8 cellular contexts compared by ENCODE assay signal in the genomic region with DNA sequence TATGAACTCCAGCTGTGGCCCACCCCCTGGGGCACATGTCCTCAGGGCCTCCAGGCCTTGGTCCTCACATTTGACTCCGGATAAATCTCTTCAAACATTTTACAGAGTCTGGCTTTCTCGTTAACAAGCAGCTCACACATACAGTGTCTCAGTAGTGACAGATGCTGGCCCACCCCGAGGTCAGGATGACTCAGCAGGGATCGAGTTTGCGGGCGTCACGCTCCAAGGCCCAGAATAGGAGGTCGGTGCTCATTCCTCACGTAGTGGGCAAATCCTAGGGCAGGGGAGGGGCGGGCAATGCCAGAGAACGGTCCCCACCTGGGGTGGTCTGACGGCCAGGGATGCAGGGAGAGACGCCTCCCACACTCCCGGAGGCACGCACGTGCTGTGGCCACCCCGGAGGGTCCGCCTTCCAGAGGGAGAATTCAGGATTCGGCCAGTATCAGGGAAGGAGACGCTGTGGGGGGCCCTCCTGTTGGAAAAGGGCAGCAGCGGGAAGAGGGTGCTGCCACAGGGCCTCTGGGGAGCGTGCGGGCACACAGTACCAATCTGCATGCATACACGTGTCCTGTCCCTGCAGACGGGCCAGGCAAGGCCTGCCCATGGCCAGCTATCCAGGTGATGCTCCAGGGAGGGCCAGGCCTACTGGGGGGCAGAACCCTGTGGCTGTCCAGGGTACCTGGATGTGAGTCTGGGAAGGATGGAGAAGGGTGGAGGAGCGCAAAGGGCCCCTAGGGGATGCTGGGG. TPM values are rescaled to one million over a fixed set of nuclear protein-coding genes. Genes with fewer than 3 reads are reported as not detected.
A peak's percentile ranks its signal among the peaks of the same experiment; 100 is the strongest.
DNase-seq lines count a peak whose midpoint lies in the region; ATAC-seq, FAIRE-seq and TF ChIP-seq lines count a peak whose summit lies in the region.

No MANE protein-coding gene starts in this region.

- peak; percentile 53 for DNase-seq in AG20443 (ENCODE audit: low spot score)
- DNase-seq in H7: peak; percentile 41
- DNase-seq in activated CD8-positive, alpha-beta T cell treated with anti-CD3 and anti-CD28 coated beads, Interleukin-2, amount 10 ng/mL, durations not matched to agents 7 days and 5 days: no peak
- DNase-seq in left ventricle myocardium superior: no peak
- no peak for DNase-seq in NCI-H2196 (lab: John Stamatoyannopoulos, UW; ENCODE audit: unreplicated experiment)
- DNase-seq in ascending aorta (ENCODE audit: low spot score in 2 of 2): no peak
- no peak for DNase-seq in GM19239 (ENCODE audit: insufficient read length, low spot score)

- CTCF ChIA-PET in activated CD8-positive, alpha-beta T cell treated with anti-CD3 and anti-CD28 coated beads, Interleukin-2, amount 10 ng/mL, durations not matched to agents 7 days and 5 days (lab: Charles Lee): interaction anchor here (3.0 to 5.8 kb wide), 2 partner anchors 9 to 82 kb away, joined by 15 to 51 read pairs; a partner anchor contains a TSS

- FAIRE-seq in GM19239 (lab: Jason Lieb, UNC): no peak

- H3K4me3 ChIP-seq in H7 (ENCODE audit: insufficient read depth, low read depth, low read length): no peak overlapping the region
- H3K4me3 ChIP-seq in ascending aorta: no peak overlapping the region

- no peaks in the 10 kb centered on the region for H3K9me3 ChIP-seq in ascending aorta

- no peak for TF ChIP-seq CTCF in ascending aorta (IDR thresholded peaks at IDR 0.05)

- no peak overlapping the region for H3K4me3 Mint-ChIP-seq in activated CD8-positive, alpha-beta T cell treated with anti-CD3 and anti-CD28 coated beads, Interleukin-2, amount 10 ng/mL, durations not matched to agents 7 days and 5 days

- POLR2A ChIA-PET in activated CD8-positive, alpha-beta T cell treated with anti-CD3 and anti-CD28 coated beads, Interleukin-2, amount 10 ng/mL, durations not matched to agents 7 days and 5 days (lab: Charles Lee): interaction anchor here (0.7 kb wide), 1 partner anchor 90 kb away, joined by 3 read pairs; a partner anchor contains a TSS

- no peaks in the 10 kb centered on the region for H3K27me3 Mint-ChIP-seq in activated CD8-positive, alpha-beta T cell treated with anti-CD3 and anti-CD28 coated beads, Interleukin-2, amount 10 ng/mL, durations not matched to agents 7 days and 5 days (ENCODE audit: low read depth)

- intact Hi-C loops in left ventricle myocardium superior (cut with micrococcal nuclease) (no loop called here), ascending aorta (cut with DNase I) (no loop called here)

- H3K27ac Mint-ChIP-seq in activated CD8-positive, alpha-beta T cell treated with anti-CD3 and anti-CD28 coated beads, Interleukin-2, amount 10 ng/mL, durations not matched to agents 7 days and 5 days: peak overlapping the region; percentile 75

- peak; percentile 5 for ATAC-seq in activated CD8-positive, alpha-beta T cell treated with anti-CD3 and anti-CD28 coated beads, Interleukin-2, amount 10 ng/mL, durations not matched to agents 7 days and 5 days
- ATAC-seq in left ventricle myocardium superior (peak; percentile 46), HG03442 (IDR thresholded peaks at IDR 0.05; ENCODE audit: unreplicated experiment) (no peak)

- no peaks in the 10 kb centered on the region for H3K9me3 Mint-ChIP-seq in activated CD8-positive, alpha-beta T cell treated with anti-CD3 and anti-CD28 coated beads, Interleukin-2, amount 10 ng/mL, durations not matched to agents 7 days and 5 days (ENCODE audit: insufficient read depth)

- H3K4me1 ChIP-seq in ascending aorta: no peaks in the 10 kb centered on the region

- H3K36me3 ChIP-seq in H7 (replicated peaks; ENCODE audit: control insufficient read depth, insufficient read depth, low read length): no peaks in the 10 kb centered on the region; the same call in 1 of the 2 replicates
- no peaks in the 10 kb centered on the region for H3K36me3 ChIP-seq in ascending aorta

- H3K27me3 ChIP-seq in H7 (ENCODE audit: control insufficient read depth, insufficient read depth, low read length) (peaks cover under 1% of the 10 kb centered on the region; the same call in 1 of the 2 replicates), ascending aorta (no peaks in the 10 kb centered on the region)

- H3K36me3 Mint-ChIP-seq in activated CD8-positive, alpha-beta T cell treated with anti-CD3 and anti-CD28 coated beads, Interleukin-2, amount 10 ng/mL, durations not matched to agents 7 days and 5 days (ENCODE audit: low read depth): peaks cover 56% of the 10 kb centered on the region

- H3K27ac ChIP-seq in ascending aorta: no peak overlapping the region

- peaks cover 80% of the 10 kb centered on the region for H3K4me1 Mint-ChIP-seq in activated CD8-positive, alpha-beta T cell treated with anti-CD3 and anti-CD28 coated beads, Interleukin-2, amount 10 ng/mL, durations not matched to agents 7 days and 5 days (ENCODE audit: low read depth)

RNA-seq across cellular contexts. Expression of a gene that starts 8.6 kb away (rescaled TPM):
- 91.6 and 188 TPM in 2 replicates for total RNA-seq in H7 (2014; rRNA removed; shearing (Covaris generic))
- total RNA-seq in activated CD8-positive, alpha-beta T cell treated with anti-CD3 and anti-CD28 coated beads, Interleukin-2, amount 10 ng/mL, durations not matched to agents 7 days and 5 days: 100 to 1,000 TPM; 114 to 118 TPM
- total RNA-seq in left ventricle myocardium superior: 2.0 TPM
- 7.6 TPM for total RNA-seq in ascending aorta

Comparison
In these comparisons a context has a peak if more than half of its experiments do, and no peak if none do; other contexts are left out.
1. DNase-seq: peak in AG20443 (single experiment) and H7 (single experiment); none in activated CD8-positive, alpha-beta T cell treated with anti-CD3 and anti-CD28 coated beads, Interleukin-2, amount 10 ng/mL, durations not matched to agents 7 days and 5 days (single experiment), left ventricle myocardium superior (single experiment), NCI-H2196 (single experiment), ascending aorta (0 of 2) and GM19239 (single experiment).
2. RNA of a gene that starts 8.6 kb away (total RNA-seq): 91.6 to 188 TPM in H7 and 114 to 118 TPM in activated CD8-positive, alpha-beta T cell treated with anti-CD3 and anti-CD28 coated beads, Interleukin-2, amount 10 ng/mL, durations not matched to agents 7 days and 5 days; 7.6 TPM in ascending aorta (single experiment) and 2.0 TPM in left ventricle myocardium superior (single experiment); every median in the first group is over 10 times any median in the second.